ENCODE assay signal across 16 cellular contexts in the genomic region with DNA sequence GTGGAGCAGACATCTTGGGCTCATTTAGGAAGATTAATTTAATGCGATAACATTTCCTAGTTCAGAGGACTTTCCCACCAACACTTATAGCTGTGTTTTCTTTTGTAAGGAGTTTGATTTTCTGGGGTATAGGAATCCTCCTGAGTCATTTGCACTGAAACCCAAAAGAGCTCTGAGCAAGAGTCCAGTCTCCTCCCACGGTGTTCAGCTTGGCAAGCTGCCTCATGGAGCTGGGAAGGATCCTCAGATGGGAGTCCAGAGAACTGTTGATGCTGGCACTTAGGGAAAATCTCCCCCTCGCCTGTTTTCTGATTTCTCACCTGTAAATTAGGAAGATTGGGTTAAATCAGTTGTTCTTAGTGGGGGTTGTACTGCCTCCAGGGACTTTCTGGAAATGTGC.
DNase-seq lines count a peak whose midpoint lies in the region; ATAC-seq and TF ChIP-seq lines count a peak whose summit lies in the region.
"Had no signal": no experiment of that assay in that cellular context is flagged by ENCODE, and none has a peak within 500 bp of the region (broad histone marks: within the 10 kb centered on the region; RNA-seq: fewer than 3 reads in every experiment).

No MANE protein-coding gene starts in this region.

- POLR2A ChIA-PET in activated CD8-positive, alpha-beta T cell treated with anti-CD3 and anti-CD28 coated beads for 36 hours (lab: Charles Lee): no interaction called here
- POLR2A ChIA-PET in PC-9 (lab: Charles Lee; ENCODE audit: unreplicated experiment): no interaction called here

- CTCF ChIA-PET in mammary epithelial cell (lab: Charles Lee; ENCODE audit: low non-redundant PET) (no interaction called here), PC-9 (lab: Charles Lee) (no interaction called here)
- CTCF ChIA-PET in activated CD8-positive, alpha-beta T cell treated with anti-CD3 and anti-CD28 coated beads for 36 hours (lab: Charles Lee): no interaction called here

- no peaks in the 10 kb centered on the region for H3F3A ChIP-seq in PC-9 (ENCODE audit: insufficient read depth, low read depth)

- in situ Hi-C loops in mammary epithelial cell (cut with MboI; ENCODE audit: low sequenced_read_pairs in 2 of 2): no loop called here
- in situ Hi-C loops in gastrocnemius medialis (cut with MboI; ENCODE audit: low sequenced_read_pairs in 4 of 4): no loop called here

- peaks cover 5% of the 10 kb centered on the region for H3K27me3 Mint-ChIP-seq in activated CD8-positive, alpha-beta T cell treated with anti-CD3 and anti-CD28 coated beads for 36 hours

- H3K4me2 ChIP-seq in mammary epithelial cell (ENCODE audit: insufficient read depth, low read depth, low read length): no peak overlapping the region
- no peak overlapping the region for H3K4me2 ChIP-seq in PC-9

- H3K27me3 ChIP-seq in mammary epithelial cell (ENCODE audit: insufficient read depth, low read length) (no peaks in the 10 kb centered on the region), gastrocnemius medialis (no peaks in the 10 kb centered on the region), PC-9 (ENCODE audit: insufficient read depth, low read depth) (peaks cover 26% of the 10 kb centered on the region)

- H4K20me1 ChIP-seq in mammary epithelial cell (ENCODE audit: insufficient read depth, low read length) (no peaks in the 10 kb centered on the region), PC-9 (ENCODE audit: insufficient read depth) (no peaks in the 10 kb centered on the region)

- no peak overlapping the region for H3K27ac Mint-ChIP-seq in activated CD8-positive, alpha-beta T cell treated with anti-CD3 and anti-CD28 coated beads for 36 hours

- H3K79me2 ChIP-seq in mammary epithelial cell (ENCODE audit: insufficient read depth, low read length) (no peaks in the 10 kb centered on the region), PC-9 (ENCODE audit: low read depth) (no peaks in the 10 kb centered on the region)

- H3K9ac ChIP-seq in mammary epithelial cell (ENCODE audit: insufficient read depth, low read length): no peak overlapping the region

- no peak overlapping the region for H3K4me3 ChIP-seq in mammary epithelial cell (replicated peaks in 1 of 3; ENCODE audit: insufficient read depth in 1 of 3, low read depth in 2 of 3, low read length in 3 of 3)
- no peak overlapping the region for H3K4me3 ChIP-seq in gastrocnemius medialis
- no peak overlapping the region for H3K4me3 ChIP-seq in PC-9

- H3K4me1 ChIP-seq in mammary epithelial cell (ENCODE audit: insufficient read depth, low read length): no peaks in the 10 kb centered on the region
- no peaks in the 10 kb centered on the region for H3K4me1 ChIP-seq in gastrocnemius medialis
- H3K4me1 ChIP-seq in PC-9 (replicated peaks; ENCODE audit: insufficient read depth): no peaks in the 10 kb centered on the region

- DNase-seq in NCI-H226 (peak; percentile 38), mammary epithelial cell (peak; percentile 20), middle frontal gyrus (ENCODE audit: extremely low spot score, low spot score) (peak; percentile 55), NCI-H2029 (lab: John Stamatoyannopoulos, UW) (no peak), gastrocnemius medialis (no peak), PC-9 (no peak)
- DNase-seq in activated CD8-positive, alpha-beta T cell treated with anti-CD3 and anti-CD28 coated beads for 36 hours: no peak
- DNase-seq: C1 segment of cervical spinal cord; H7; Karpas-422; NCI-H187 treated with DMSO at 0.1 percent for 48 hours; NCI-H524; NK-92 treated with Interleukin-12 subunit alpha and Interleukin-12 subunit beta, amount 100 ng/mL, for 24 hours; OCI-M1 had no signal

- intact Hi-C loops in mammary epithelial cell (cut with micrococcal nuclease) (no loop called here), gastrocnemius medialis (cut with DNase I; ENCODE audit: low total_unique reads) (no loop called here), PC-9 (cut with micrococcal nuclease; ENCODE audit: unreplicated experiment) (no loop called here)
- intact Hi-C loops in activated CD8-positive, alpha-beta T cell treated with anti-CD3 and anti-CD28 coated beads for 36 hours (cut with micrococcal nuclease): no loop called here

- H3K36me3 Mint-ChIP-seq in activated CD8-positive, alpha-beta T cell treated with anti-CD3 and anti-CD28 coated beads for 36 hours (ENCODE audit: low read depth): no peaks in the 10 kb centered on the region

- no peaks in the 10 kb centered on the region for H3K9me2 ChIP-seq in PC-9 (ENCODE audit: insufficient read depth)

- H3K9me3 ChIP-seq in mammary epithelial cell (replicated peaks; ENCODE audit: insufficient read depth, low read length) (peaks cover 2% of the 10 kb centered on the region), gastrocnemius medialis (no peaks in the 10 kb centered on the region), PC-9 (ENCODE audit: insufficient read depth, low read depth) (0 out of 2 replicates have a peak, but pooled peaks cover 6% of the 10 kb centered on the region)

- 17% methylated on average over 3 of the region's 3 CpGs for WGBS in mammary epithelial cell (ENCODE audit: low coverage, missing lambda C conversion rate)

- peaks cover 10% of the 10 kb centered on the region for H3K9me3 Mint-ChIP-seq in activated CD8-positive, alpha-beta T cell treated with anti-CD3 and anti-CD28 coated beads for 36 hours

- H3K27ac ChIP-seq in mammary epithelial cell (ENCODE audit: insufficient read depth, low read depth, low read length): no peak overlapping the region
- H3K27ac ChIP-seq in gastrocnemius medialis: no peak overlapping the region
- no peak overlapping the region for H3K27ac ChIP-seq in PC-9

- TF ChIP-seq CTCF in mammary epithelial cell (conservative IDR thresholded peaks at IDR 0.05 in 1 of 2, IDR thresholded peaks at IDR 0.05 in 1 of 2; ENCODE audit: extremely low read depth in 1 of 2, insufficient read depth in 1 of 2, low read depth in 1 of 2, low read length in 2 of 2) (no peak), gastrocnemius medialis (IDR thresholded peaks at IDR 0.05 in 4 of 5, conservative IDR thresholded peaks at IDR 0.05 in 1 of 5) (no peak), PC-9 (conservative IDR thresholded peaks at IDR 0.05) (no peak)
- no peak for TF ChIP-seq CTCF in activated CD8-positive, alpha-beta T cell treated with anti-CD3 and anti-CD28 coated beads for 36 hours (IDR thresholded peaks at IDR 0.05)

- peaks cover 1% of the 10 kb centered on the region for H3K4me1 Mint-ChIP-seq in activated CD8-positive, alpha-beta T cell treated with anti-CD3 and anti-CD28 coated beads for 36 hours (ENCODE audit: low read depth)

- no peaks in the 10 kb centered on the region for H3K36me3 ChIP-seq in mammary epithelial cell (ENCODE audit: insufficient read depth, low read length)
- no peaks in the 10 kb centered on the region for H3K36me3 ChIP-seq in gastrocnemius medialis
- no peaks in the 10 kb centered on the region for H3K36me3 ChIP-seq in PC-9 (ENCODE audit: low read depth)

- H2AFZ ChIP-seq in mammary epithelial cell (ENCODE audit: low read depth, low read length): no peak overlapping the region
- H2AFZ ChIP-seq in PC-9: no peak overlapping the region

- dilution Hi-C loops in mammary epithelial cell (cut with HindIII; ENCODE audit: low sequenced_read_pairs): no loop called here

- BruUV-seq in mammary epithelial cell (replicated peaks; lab: Mats Ljungman, UMichigan): no TSS peak
- no TSS peak for BruUV-seq in PC-9 (replicated peaks; lab: Mats Ljungman, UMichigan)

- H3K4me3 Mint-ChIP-seq in activated CD8-positive, alpha-beta T cell treated with anti-CD3 and anti-CD28 coated beads for 36 hours: no peak overlapping the region

- no peak for ATAC-seq in gastrocnemius medialis
- ATAC-seq in activated CD8-positive, alpha-beta T cell treated with anti-CD3 and anti-CD28 coated beads for 36 hours: no peak
- ATAC-seq: Right ventricle myocardium inferior, SK-N-SH treated with all-trans-retinoic acid at 6 μM for 48 hours had no signal

- no peak for TF ChIP-seq POLR2A in gastrocnemius medialis (IDR thresholded peaks at IDR 0.05)

Comparison
In these comparisons a context has a peak if more than half of its experiments do, and no peak if none do; other contexts are left out.
1. DNase-seq: peak in NCI-H226 (single experiment), mammary epithelial cell (single experiment) and middle frontal gyrus (single experiment); none in NCI-H2029 (single experiment), gastrocnemius medialis (0 of 2), activated CD8-positive, alpha-beta T cell treated with anti-CD3 and anti-CD28 coated beads for 36 hours (single experiment) and PC-9 (0 of 2).